Comparison of ENCODE assay signal across 21 cellular contexts in genomic region chr12:81022531-81022930, GRCh38. TPM values are rescaled to one million over a fixed set of nuclear protein-coding genes. Genes with fewer than 3 reads are reported as not detected.
"Had no signal": no experiment of that assay in that cellular context is flagged by ENCODE, and none has a peak within 500 bp of the region (broad histone marks: within the 10 kb centered on the region; RNA-seq: fewer than 3 reads in every experiment).

No MANE protein-coding gene starts in this region.

- H3K4me1 ChIP-seq: esophagus muscularis mucosa, gastrocnemius medialis, psoas muscle, right lobe of liver, spleen had no signal

- H3K27me3 ChIP-seq: esophagus muscularis mucosa, gastrocnemius medialis, heart right ventricle, ovary, right lobe of liver, spleen had no signal

- ATAC-seq: activated CD8-positive, alpha-beta memory T cell treated with anti-CD3 and anti-CD28 coated beads, Interleukin-2, amount 10 ng/mL, durations not matched to agents 7 days and 5 days; gastrocnemius medialis; naive thymus-derived CD4-positive, alpha-beta T cell; psoas muscle; right lobe of liver; stimulated activated memory B cell treated with anti-CD40 and anti-IgM and Interleukin-4, amounts not matched to agents 10 μg/mL and 1 μg/mL and 100 μg/mL, for 72 hours had no signal

- H3K36me3 ChIP-seq: esophagus muscularis mucosa, gastrocnemius medialis, heart right ventricle, ovary, right lobe of liver, spleen had no signal

- DNase-seq: activated B cell treated with CpG ODN at 0.5 μM for 24 hours; activated CD4-positive, alpha-beta memory T cell treated with anti-CD3 and anti-CD28 coated beads for 36 hours; activated CD4-positive, alpha-beta T cell treated with anti-CD3 and anti-CD28 coated beads for 4 hours; activated CD8-positive, alpha-beta memory T cell treated with anti-CD3 and anti-CD28 coated beads, Interleukin-2, amount 10 ng/mL, durations not matched to agents 7 days and 5 days; activated naive CD4-positive, alpha-beta T cell; activated naive CD8-positive, alpha-beta T cell treated with anti-CD3 and anti-CD28 coated beads for 36 hours; amniotic stem cell; effector CD8-positive, alpha-beta T cell; gastrocnemius medialis; heart right ventricle; kidney glomerular epithelial cell; mesenchymal stem cell; naive thymus-derived CD4-positive, alpha-beta T cell; ovary; psoas muscle; right lobe of liver; spleen; stimulated activated CD4-positive, alpha-beta T cell treated with anti-CD3 and anti-CD28 coated beads, Interleukin-4, amount 100 ng/mL, for 4 hours had no signal

- H3K27ac ChIP-seq: esophagus muscularis mucosa, gastrocnemius medialis, heart right ventricle, ovary, psoas muscle, right lobe of liver, SK-N-MC, spleen had no signal

- H3K4me3 ChIP-seq: esophagus muscularis mucosa, gastrocnemius medialis, heart right ventricle, ovary, psoas muscle, right lobe of liver, SK-N-MC, spleen had no signal

- H3K9me3 ChIP-seq: esophagus muscularis mucosa, gastrocnemius medialis, heart right ventricle, ovary, psoas muscle, right lobe of liver, spleen had no signal

RNA-seq across cellular contexts. Expression of gene ACSS3, which starts 55.3 kb away (rescaled TPM):
- total RNA-seq: activated B cell treated with CpG ODN at 0.5 μM for 24 hours; activated CD4-positive, alpha-beta memory T cell treated with anti-CD3 and anti-CD28 coated beads for 36 hours; activated CD8-positive, alpha-beta memory T cell treated with anti-CD3 and anti-CD28 coated beads, Interleukin-2, amount 10 ng/mL, durations not matched to agents 7 days and 5 days; activated naive CD8-positive, alpha-beta T cell treated with anti-CD3 and anti-CD28 coated beads for 36 hours had no signal
